ENCODE assay signal across 18 cellular contexts in genomic region chr9:5532301-5532700, GRCh38.
"Had no signal": no experiment of that assay in that cellular context is flagged by ENCODE, and none has a peak within 500 bp of the region (broad histone marks: within the 10 kb centered on the region; RNA-seq: fewer than 3 reads in every experiment).

No MANE protein-coding gene starts in this region.

- H3K4me3 ChIP-seq: ascending aorta, dorsolateral prefrontal cortex, esophagus squamous epithelium, prostate gland, suprapubic skin had no signal

- H3K27me3 ChIP-seq: ascending aorta, dorsolateral prefrontal cortex, esophagus squamous epithelium, neutrophil, suprapubic skin had no signal

- H3K4me1 ChIP-seq: ascending aorta, prostate gland, suprapubic skin had no signal

- H3K36me3 Mint-ChIP-seq: type B pancreatic cell had no signal

- H3K9me3 ChIP-seq: ascending aorta, esophagus squamous epithelium, neutrophil, prostate gland, suprapubic skin had no signal

- H3K27ac ChIP-seq: ascending aorta, dorsolateral prefrontal cortex, esophagus squamous epithelium, neutrophil, prostate gland, suprapubic skin had no signal

- H3K36me3 ChIP-seq: ascending aorta, neutrophil, prostate gland, suprapubic skin had no signal

- H3K27ac Mint-ChIP-seq: activated CD4-positive, alpha-beta memory T cell treated with anti-CD3 and anti-CD28 coated beads, Interleukin-2, amount 10 ng/mL, durations not matched to agents 7 days and 5 days; activated naive CD8-positive, alpha-beta T cell treated with anti-CD3 and anti-CD28 coated beads, Interleukin-2, amount 50 U/mL, for 24 hours; type B pancreatic cell had no signal

- H3K9me3 Mint-ChIP-seq: activated CD4-positive, alpha-beta memory T cell treated with anti-CD3 and anti-CD28 coated beads, Interleukin-2, amount 10 ng/mL, durations not matched to agents 7 days and 5 days; activated naive CD8-positive, alpha-beta T cell treated with anti-CD3 and anti-CD28 coated beads, Interleukin-2, amount 50 U/mL, for 24 hours; type B pancreatic cell had no signal

- DNase-seq: activated CD4-positive, alpha-beta memory T cell treated with anti-CD3 and anti-CD28 coated beads, Interleukin-2, amount 10 ng/mL, durations not matched to agents 7 days and 5 days; activated CD4-positive, alpha-beta T cell treated with anti-CD3 and anti-CD28 coated beads for 1 hour; activated naive CD4-positive, alpha-beta T cell treated with Interleukin-2 at 50 U/mL for 16 hours; activated naive CD8-positive, alpha-beta T cell treated with anti-CD3 and anti-CD28 coated beads, Interleukin-2, amount 50 U/mL, for 24 hours; dorsolateral prefrontal cortex; esophagus squamous epithelium; foreskin fibroblast; head of caudate nucleus; left ventricle myocardium superior; stimulated activated CD4-positive, alpha-beta T cell treated with anti-CD3 and anti-CD28 coated beads, Interleukin-12 subunit alpha, Interleukin-12 subunit beta, amount 100 ng/mL, for 4 hours; stimulated activated naive CD8-positive, alpha-beta T cell treated with anti-CD3 and anti-CD28 coated beads, Interleukin-15, Interleukin-2, amounts not matched to agents 100 U/mL and 50 U/mL, for 24 hours; T-helper 9 cell had no signal

- ATAC-seq: activated naive CD8-positive, alpha-beta T cell treated with anti-CD3 and anti-CD28 coated beads, Interleukin-2, amount 50 U/mL, for 24 hours; left ventricle myocardium superior; sciatic nerve; stimulated activated naive CD8-positive, alpha-beta T cell treated with anti-CD3 and anti-CD28 coated beads, Interleukin-15, Interleukin-2, amounts not matched to agents 100 U/mL and 50 U/mL, for 24 hours had no signal

- H3K27me3 Mint-ChIP-seq: activated CD4-positive, alpha-beta memory T cell treated with anti-CD3 and anti-CD28 coated beads, Interleukin-2, amount 10 ng/mL, durations not matched to agents 7 days and 5 days; activated naive CD8-positive, alpha-beta T cell treated with anti-CD3 and anti-CD28 coated beads, Interleukin-2, amount 50 U/mL, for 24 hours had no signal

- H3K4me3 Mint-ChIP-seq: activated CD4-positive, alpha-beta memory T cell treated with anti-CD3 and anti-CD28 coated beads, Interleukin-2, amount 10 ng/mL, durations not matched to agents 7 days and 5 days; activated naive CD8-positive, alpha-beta T cell treated with anti-CD3 and anti-CD28 coated beads, Interleukin-2, amount 50 U/mL, for 24 hours; type B pancreatic cell had no signal
